In genomic region chr11:898540-899190, GRCh38 we compare ENCODE assay signal across 7 cellular contexts. TPM values are rescaled to one million over a fixed set of nuclear protein-coding genes. Genes with fewer than 3 reads are reported as not detected.
DNase-seq lines count a peak whose midpoint lies in the region; ATAC-seq, FAIRE-seq and TF ChIP-seq lines count a peak whose summit lies in the region.
"Had no signal": no experiment of that assay in that cellular context is flagged by ENCODE, and none has a peak within 500 bp of the region (broad histone marks: within the 10 kb centered on the region; RNA-seq: fewer than 3 reads in every experiment).

No MANE protein-coding gene starts in this region.

- H3K4me1 Mint-ChIP-seq in Calu3 (ENCODE audit: low read depth, unreplicated experiment) = no peaks in the 10 kb centered on the region

- no peak overlapping the region for H3K4me3 ChIP-seq in kidney (ENCODE audit: low read length in 2 of 2)

- H3K9ac ChIP-seq in kidney (ENCODE audit: low read length in 2 of 2) = no peak overlapping the region

- H3K9me3 Mint-ChIP-seq in Calu3 (ENCODE audit: low read depth, unreplicated experiment) = no peaks in the 10 kb centered on the region

- CTCF ChIA-PET in Calu3 (lab: Charles Lee) = interaction anchor here (1.0 to 2.1 kb wide), 4 partner anchors 53 to 152 kb away, joined by 3 to 6 read pairs (median 5); no protein-coding TSS in a partner anchor

- H3K36me3 ChIP-seq in kidney (ENCODE audit: control insufficient read depth in 1 of 2, insufficient read depth in 2 of 2, low read length in 2 of 2) = peaks cover 23 to 32% of the 10 kb centered on the region in 2 donors

- TF ChIP-seq CTCF in Calu3 (IDR thresholded peaks at IDR 0.05; ENCODE audit: unreplicated experiment) (no peak), kidney (IDR thresholded peaks at IDR 0.05; ENCODE audit: borderline replicate concordance, extremely low read depth, insufficient read depth) (peak; percentile 28)

- ATAC-seq in HG02852 (IDR thresholded peaks at IDR 0.05; ENCODE audit: unreplicated experiment) = no peak

- FAIRE-seq in kidney (lab: Jason Lieb, UNC) = no peak

- DNase-seq in Calu3 = peak; percentile 34
- peak; percentile 29 for DNase-seq in amniotic epithelial cell (ENCODE audit: low read depth)
- DNase-seq in kidney = no peak
- no peak for DNase-seq in NCI-H1105 treated with DMSO at 0.1 percent for 48 hours (lab: John Stamatoyannopoulos, UW)
- no peak for DNase-seq in NAMALWA (ENCODE audit: low spot score)
- DNase-seq: activated effector memory CD4-positive, alpha-beta T cell treated with anti-CD3 and anti-CD28 coated beads, Interleukin-2, amount 50 U/mL, for 16 hours had no signal

- intact Hi-C loops in Calu3 (cut with micrococcal nuclease; ENCODE audit: unreplicated experiment) = no loop called here
- intact Hi-C loops in kidney (cut with DNase I) = no loop called here

- no peaks in the 10 kb centered on the region for H3K4me1 ChIP-seq in kidney (ENCODE audit: control insufficient read depth in 1 of 2, insufficient read depth in 1 of 2, low read depth in 1 of 2, low read length in 2 of 2)

- no peak overlapping the region for H3K4me3 Mint-ChIP-seq in Calu3 (ENCODE audit: low read depth, unreplicated experiment)

- no TSS peak for BruUV-seq in Calu3 (replicated peaks; lab: Mats Ljungman, UMichigan)

- no peaks in the 10 kb centered on the region for H3K27me3 Mint-ChIP-seq in Calu3 (ENCODE audit: unreplicated experiment)

- H3K27ac ChIP-seq in kidney (ENCODE audit: low read depth in 2 of 2, low read length in 2 of 2) = no peak overlapping the region

- H3K9me3 ChIP-seq in kidney (ENCODE audit: control insufficient read depth in 1 of 2, low read length in 2 of 2) = no peaks in the 10 kb centered on the region

- H3K27ac Mint-ChIP-seq in Calu3 (ENCODE audit: unreplicated experiment) = no peak overlapping the region

- peaks cover 29% of the 10 kb centered on the region for H3K36me3 Mint-ChIP-seq in Calu3 (ENCODE audit: insufficient read depth, unreplicated experiment)

RNA-seq across cellular contexts. Expression of gene CHID1, which starts 11.9 kb away (rescaled TPM):
- total RNA-seq in Calu3 (2022) (134 and 150 TPM in 2 replicates), kidney (82.2 TPM)
- polyA plus RNA-seq in kidney (ENCODE audit: insufficient read depth, low read depth, low replicate concordance) = 128 TPM

RNA-seq across cellular contexts. Expression of gene AP2A2, which starts 27.0 kb away (rescaled TPM):
- total RNA-seq in Calu3 (2022) = 82.9 and 92.9 TPM in 2 replicates
- total RNA-seq in kidney = 144 TPM
- polyA plus RNA-seq in kidney (ENCODE audit: insufficient read depth, low read depth, low replicate concordance) = 76.5 TPM

RNA-seq across cellular contexts. Expression of gene TSPAN4, which starts 56.0 kb away (rescaled TPM):
- total RNA-seq in Calu3 (2022) = 28.9 and 36.3 TPM in 2 replicates
- total RNA-seq in kidney = 104 TPM
- polyA plus RNA-seq in kidney (ENCODE audit: insufficient read depth, low read depth, low replicate concordance) = 81.2 TPM

RNA-seq across cellular contexts. Expression of gene POLR2L, which starts 56.3 kb away (rescaled TPM):
- total RNA-seq in Calu3 (2022) (107 and 115 TPM in 2 replicates), kidney (107 TPM)
- polyA plus RNA-seq in kidney (ENCODE audit: insufficient read depth, low read depth, low replicate concordance) = 376 TPM

Comparison
In these comparisons a context has a peak if more than half of its experiments do, and no peak if none do; other contexts are left out.
1. DNase-seq: peak in Calu3 (single experiment) and amniotic epithelial cell (single experiment); none in kidney (single experiment), NCI-H1105 treated with DMSO at 0.1 percent for 48 hours (single experiment) and NAMALWA (single experiment).